ENCODE assay signal across 30 cellular contexts in the genomic region with DNA sequence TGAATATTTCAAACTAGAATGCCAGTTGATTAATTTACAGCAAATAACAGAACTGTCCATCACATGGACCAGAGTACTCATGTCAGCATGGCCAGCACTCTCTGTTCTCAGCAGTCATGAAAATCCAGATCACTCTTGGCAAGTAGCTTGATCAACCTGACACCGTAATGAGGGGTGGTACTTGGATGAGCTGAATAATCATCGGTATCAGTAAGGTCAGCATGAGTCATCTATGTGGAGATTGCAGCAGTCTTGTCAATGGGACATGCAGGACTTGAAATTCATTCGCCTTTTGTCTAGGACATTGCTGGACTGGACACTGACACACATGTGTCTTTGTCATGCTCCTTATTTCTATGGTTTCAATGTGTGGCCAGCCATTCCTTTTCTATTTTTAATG. TPM values are rescaled to one million over a fixed set of nuclear protein-coding genes. Genes with fewer than 3 reads are reported as not detected.
"Had no signal": no experiment of that assay in that cellular context is flagged by ENCODE, and none has a peak within 500 bp of the region (broad histone marks: within the 10 kb centered on the region; RNA-seq: fewer than 3 reads in every experiment).

No MANE protein-coding gene starts in this region.

- H3K9ac ChIP-seq: parathyroid adenoma had no signal

- H3K79me2 ChIP-seq: parathyroid adenoma had no signal

- FAIRE-seq: colon, endothelial cell of umbilical vein, keratinocyte had no signal

- H3K4me1 ChIP-seq: parathyroid adenoma, thyroid gland, upper lobe of right lung had no signal

- H3K36me3 ChIP-seq: thyroid gland, upper lobe of right lung had no signal

- ATAC-seq: activated CD4-positive, CD25-positive, alpha-beta regulatory T cell treated with anti-CD3 and anti-CD28 coated beads, Interleukin-2, amount 50 U/mL, for 24 hours; activated CD8-positive, alpha-beta memory T cell treated with anti-CD3 and anti-CD28 coated beads, Interleukin-2, amount 10 ng/mL, durations not matched to agents 7 days and 5 days; activated CD8-positive, alpha-beta T cell treated with anti-CD3 and anti-CD28 coated beads for 36 hours; effector memory CD8-positive, alpha-beta T cell; heart right ventricle; left colon; mucosa of descending colon; right cardiac atrium; stimulated activated naive CD8-positive, alpha-beta T cell treated with anti-CD3 and anti-CD28 coated beads, Interleukin-15, Interleukin-2, amounts not matched to agents 100 U/mL and 50 U/mL, for 24 hours; upper lobe of right lung had no signal

- H3K27me3 ChIP-seq: ascending aorta, brain microvascular endothelial cell, dorsolateral prefrontal cortex, esophagus muscularis mucosa, heart right ventricle, thyroid gland, upper lobe of right lung had no signal

- H3K4me3 ChIP-seq: ascending aorta, dorsolateral prefrontal cortex, esophagus muscularis mucosa, heart right ventricle, mucosa of descending colon, thyroid gland, upper lobe of right lung had no signal

- DNase-seq: activated CD4-positive, alpha-beta T cell treated with anti-CD3 and anti-CD28 coated beads, Interleukin-2, amount 10 ng/mL, durations not matched to agents 7 days and 5 days; activated CD8-positive, alpha-beta memory T cell treated with anti-CD3 and anti-CD28 coated beads, Interleukin-2, amount 10 ng/mL, durations not matched to agents 7 days and 5 days; activated CD8-positive, alpha-beta T cell treated with anti-CD3 and anti-CD28 coated beads for 36 hours; activated gamma-delta T cell; activated naive CD4-positive, alpha-beta T cell treated with anti-CD3 and anti-CD28 coated beads, Interleukin-2, amount 50 U/mL, for 16 hours; activated T-cell treated with anti-CD3 and anti-CD28 coated beads for 4 hours; brain microvascular endothelial cell; dorsolateral prefrontal cortex; effector memory CD8-positive, alpha-beta T cell; heart right ventricle; left colon; mesenchymal stem cell; mucosa of descending colon; naive B cell; nucleus accumbens; right cardiac atrium; stimulated activated CD4-positive, alpha-beta T cell treated with anti-CD3 and anti-CD28 coated beads, Interleukin-12 subunit alpha, Interleukin-12 subunit beta, amount 100 ng/mL, for 4 hours; stimulated activated CD4-positive, alpha-beta T cell treated with anti-CD3 and anti-CD28 coated beads, Interleukin-4, amount 100 ng/mL, for 4 hours; stimulated activated naive CD8-positive, alpha-beta T cell treated with anti-CD3 and anti-CD28 coated beads, Interleukin-15, Interleukin-2, amounts not matched to agents 100 U/mL and 50 U/mL, for 24 hours; thyroid gland; upper lobe of right lung had no signal

- H3K27ac ChIP-seq: ascending aorta, brain microvascular endothelial cell, dorsolateral prefrontal cortex, esophagus muscularis mucosa, heart right ventricle, parathyroid adenoma, thyroid gland, upper lobe of right lung, VCaP had no signal

RNA-seq across cellular contexts. Expression of a gene that starts 57.2 kb away (rescaled TPM):
- total RNA-seq: activated CD4-positive, alpha-beta T cell treated with anti-CD3 and anti-CD28 coated beads, Interleukin-2, amount 10 ng/mL, durations not matched to agents 7 days and 5 days; activated CD8-positive, alpha-beta memory T cell treated with anti-CD3 and anti-CD28 coated beads, Interleukin-2, amount 10 ng/mL, durations not matched to agents 7 days and 5 days; activated CD8-positive, alpha-beta T cell treated with anti-CD3 and anti-CD28 coated beads for 36 hours; T-helper 2 cell treated with Interferon-gamma antibody and Interleukin-4, amounts not matched to agents 100 ng/mL and 5 ng/mL, for 36 hours had no signal
